Comparison of ENCODE assay signal across 1 cellular context in the genomic region with DNA sequence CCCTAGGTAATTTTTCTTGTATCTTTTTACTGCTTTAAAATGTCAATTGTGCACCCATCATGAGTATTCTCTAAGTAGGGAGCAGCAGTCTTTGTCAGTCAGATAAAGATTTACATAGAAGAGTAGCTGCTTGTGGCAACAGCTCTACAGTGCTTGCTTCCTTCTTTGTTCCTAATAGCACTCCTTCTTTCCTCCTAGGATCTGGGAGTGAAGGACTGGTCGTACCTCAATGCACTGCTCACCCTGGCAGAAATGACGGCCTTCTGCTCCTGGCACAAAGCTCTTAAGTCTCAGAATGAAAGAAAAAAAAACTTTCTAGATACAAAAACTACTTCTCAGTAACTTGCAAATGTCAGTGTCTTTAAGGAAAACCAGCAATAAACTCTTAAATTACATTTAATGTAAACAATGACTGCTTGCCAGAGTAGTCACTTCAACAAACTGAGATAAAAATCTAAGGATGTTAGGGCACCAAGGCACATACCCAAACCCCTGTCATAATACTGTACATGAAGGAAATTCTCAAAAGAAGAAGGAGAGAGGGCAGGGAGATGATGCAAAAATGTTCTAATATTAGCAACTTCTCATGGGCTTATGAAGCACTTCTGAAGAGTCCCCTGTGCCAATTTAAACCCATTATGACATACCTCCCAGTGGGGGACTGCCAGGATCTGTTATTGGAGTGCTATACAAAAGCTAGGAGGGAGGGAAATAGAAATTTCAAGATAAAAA.
TF ChIP-seq lines count a peak whose summit lies in the region.

No MANE protein-coding gene starts in this region.

TF ChIP-seq in HEK293, 187 proteins besides CTCF, POLR2A, EP300 and RAD21 (continued from another document):
- TF ChIP-seq, protein P1, sequence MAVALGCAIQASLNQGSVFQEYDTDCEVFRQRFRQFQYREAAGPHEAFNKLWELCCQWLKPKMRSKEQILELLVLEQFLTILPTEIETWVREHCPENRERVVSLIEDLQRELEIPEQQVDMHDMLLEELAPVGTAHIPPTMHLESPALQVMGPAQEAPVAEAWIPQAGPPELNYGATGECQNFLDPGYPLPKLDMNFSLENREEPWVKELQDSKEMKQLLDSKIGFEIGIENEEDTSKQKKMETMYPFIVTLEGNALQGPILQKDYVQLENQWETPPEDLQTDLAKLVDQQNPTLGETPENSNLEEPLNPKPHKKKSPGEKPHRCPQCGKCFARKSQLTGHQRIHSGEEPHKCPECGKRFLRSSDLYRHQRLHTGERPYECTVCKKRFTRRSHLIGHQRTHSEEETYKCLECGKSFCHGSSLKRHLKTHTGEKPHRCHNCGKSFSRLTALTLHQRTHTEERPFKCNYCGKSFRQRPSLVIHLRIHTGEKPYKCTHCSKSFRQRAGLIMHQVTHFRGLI (tag by site-specific recombination; IDR thresholded peaks at IDR 0.05) = peak; percentile 25; the same call in 1 of the 2 replicates
